ENCODE assay signal across 34 cellular contexts in the genomic region with DNA sequence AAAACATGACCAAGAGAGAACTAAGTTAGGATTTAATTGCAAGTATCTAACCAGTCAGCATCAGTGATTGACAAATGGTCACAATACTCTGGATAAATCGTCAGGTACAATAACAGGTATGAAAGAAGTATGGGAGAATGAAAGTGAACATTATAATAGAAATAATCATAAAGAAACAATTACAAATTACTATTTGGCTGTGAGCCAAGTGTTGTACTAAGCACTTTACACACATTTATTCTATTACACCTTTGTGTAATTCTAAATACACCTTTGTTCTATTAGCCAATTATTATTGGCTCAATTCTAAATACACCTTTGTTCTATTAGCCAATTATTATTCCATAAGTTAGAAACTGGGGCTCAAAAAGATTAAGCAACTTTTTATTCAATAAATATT.
"Had no signal": no experiment of that assay in that cellular context is flagged by ENCODE, and none has a peak within 500 bp of the region (broad histone marks: within the 10 kb centered on the region; RNA-seq: fewer than 3 reads in every experiment).

No MANE protein-coding gene starts in this region.

- H3K27me3 ChIP-seq: MG63 had no signal

- DNase-seq: Karpas-422, Kasumi-1, MG63, MM.1S, MV-4-11, NCI-H1048, NCI-H1092, NCI-H1092 treated with DMSO at 0.1 percent for 48 hours, NCI-H1105, NCI-H1105 treated with DMSO at 0.1 percent for 48 hours, NCI-H1417 treated with DMSO at 0.1 percent for 48 hours, NCI-H1436, NCI-H1436 treated with DMSO at 0.1 percent for 48 hours, NCI-H146, NCI-H1694, NCI-H1694 treated with DMSO at 0.1 percent for 48 hours, NCI-H187, NCI-H187 treated with DMSO at 0.1 percent for 48 hours, NCI-H1930, NCI-H2029, NCI-H2029 treated with DMSO at 0.1 percent for 48 hours, NCI-H2081 treated with DMSO at 0.1 percent for 48 hours, NCI-H2107, NCI-H2171, NCI-H2171 treated with DMSO at 0.1 percent for 48 hours, NCI-H2227 treated with DMSO at 0.1 percent for 48 hours, NCI-H226, NCI-H345, NCI-H446, NCI-H446 treated with DMSO at 0.1 percent for 48 hours, NCI-H510A, NCI-H510A treated with DMSO at 0.1 percent for 48 hours, NCI-H524 had no signal

- H3K9ac ChIP-seq: KMS-11 had no signal

- H3K4me3 ChIP-seq: MG63 had no signal

- H3K36me3 ChIP-seq: MG63 had no signal

- H3K4me2 ChIP-seq: KMS-11 had no signal

- H3K9me3 ChIP-seq: MG63 had no signal

- H3K27ac ChIP-seq: KMS-11 had no signal
